2 cellular contexts compared by ENCODE assay signal in the genomic region with DNA sequence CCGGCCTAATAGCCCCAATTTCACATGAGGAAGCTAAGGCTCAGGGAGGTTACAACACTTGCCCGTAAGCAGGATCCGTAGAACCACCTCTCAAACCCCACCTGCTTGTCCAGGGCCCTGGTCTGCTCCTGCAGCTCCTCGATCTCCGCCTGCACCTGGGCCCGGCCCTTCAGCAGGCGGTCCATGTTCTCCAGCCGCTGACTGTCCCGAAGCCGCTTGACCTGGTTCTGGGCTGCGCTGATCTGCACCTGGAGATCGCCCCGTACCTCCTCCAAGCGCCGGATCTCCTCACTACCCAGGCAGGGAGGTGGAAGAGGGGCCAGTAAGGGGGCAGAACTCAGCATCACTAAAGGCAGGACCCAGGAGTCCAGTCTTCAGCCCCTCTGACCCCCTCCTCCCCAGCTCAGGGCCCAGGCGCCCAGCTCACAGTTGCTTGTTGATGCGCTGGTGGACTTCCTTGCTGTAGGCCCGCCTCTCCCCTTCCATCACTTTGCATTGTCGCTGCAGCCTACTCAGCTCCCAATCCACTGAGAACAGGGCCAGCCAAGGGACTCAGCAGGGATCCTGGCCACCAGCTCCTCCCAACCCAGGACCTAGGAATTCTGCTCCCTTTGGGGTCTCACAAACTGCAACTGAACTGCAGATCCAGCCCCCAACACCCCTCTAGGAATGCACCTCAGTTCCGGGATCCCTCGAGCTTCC.
TF ChIP-seq lines count a peak whose summit lies in the region.

No MANE protein-coding gene starts in this region.

TF ChIP-seq in GM23338, 12 proteins besides CTCF, POLR2A, EP300 and RAD21:
- no peak for TF ChIP-seq ZNF114 (CRISPR knock-in tag; IDR thresholded peaks at IDR 0.05)
- TF ChIP-seq, protein P1, sequence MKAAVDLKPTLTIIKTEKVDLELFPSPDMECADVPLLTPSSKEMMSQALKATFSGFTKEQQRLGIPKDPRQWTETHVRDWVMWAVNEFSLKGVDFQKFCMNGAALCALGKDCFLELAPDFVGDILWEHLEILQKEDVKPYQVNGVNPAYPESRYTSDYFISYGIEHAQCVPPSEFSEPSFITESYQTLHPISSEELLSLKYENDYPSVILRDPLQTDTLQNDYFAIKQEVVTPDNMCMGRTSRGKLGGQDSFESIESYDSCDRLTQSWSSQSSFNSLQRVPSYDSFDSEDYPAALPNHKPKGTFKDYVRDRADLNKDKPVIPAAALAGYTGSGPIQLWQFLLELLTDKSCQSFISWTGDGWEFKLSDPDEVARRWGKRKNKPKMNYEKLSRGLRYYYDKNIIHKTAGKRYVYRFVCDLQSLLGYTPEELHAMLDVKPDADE (IDR thresholded peaks at IDR 0.05): no peak
- no peak for TF ChIP-seq EZH2 (IDR thresholded peaks at IDR 0.05; ENCODE audit: low read depth, unreplicated experiment)

TF ChIP-seq in H1, 55 proteins besides CTCF, POLR2A, EP300 and RAD21:
- TF ChIP-seq PHF8 (conservative IDR thresholded peaks at IDR 0.05; ENCODE audit: low read depth, low read length) (no peak), RXRA (IDR thresholded peaks at IDR 0.05; ENCODE audit: insufficient read depth, low read depth, low read length) (no peak), GABPA (IDR thresholded peaks at IDR 0.05; ENCODE audit: borderline replicate concordance, insufficient read depth, low read length) (no peak), BRCA1 (IDR thresholded peaks at IDR 0.05; ENCODE audit: low read depth, low read length) (no peak), SAP30 (IDR thresholded peaks at IDR 0.05; ENCODE audit: insufficient read depth, insufficient replicate concordance, low read length) (no peak), ATF2 (IDR thresholded peaks at IDR 0.05; ENCODE audit: low read length) (no peak), EGR1 (IDR thresholded peaks at IDR 0.05; ENCODE audit: borderline replicate concordance, low read depth, low read length) (no peak)
